Comparison of ENCODE assay signal across 13 cellular contexts in the genomic region with DNA sequence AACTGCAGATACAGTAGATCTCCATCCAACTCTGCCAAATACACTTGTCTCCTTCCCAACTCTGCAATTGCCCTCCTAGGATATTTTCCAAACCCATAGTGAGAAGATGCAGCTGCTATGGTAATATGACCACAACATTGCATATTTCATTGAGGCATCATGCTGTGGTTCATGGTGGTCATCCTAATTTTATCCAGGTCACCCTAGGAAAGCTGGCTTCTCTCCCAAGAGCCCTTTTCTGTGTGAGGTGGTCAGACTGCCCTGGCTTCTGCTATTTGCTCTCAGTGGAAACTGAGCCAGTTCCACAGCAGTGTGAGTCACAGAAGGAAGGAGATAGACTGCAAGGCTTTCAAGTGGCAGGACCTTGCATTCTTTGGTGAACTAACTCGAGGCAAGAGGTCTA. TPM values are rescaled to one million over a fixed set of nuclear protein-coding genes. Genes with fewer than 3 reads are reported as not detected.
DNase-seq lines count a peak whose midpoint lies in the region; ATAC-seq, FAIRE-seq and TF ChIP-seq lines count a peak whose summit lies in the region.
"Had no signal": no experiment of that assay in that cellular context is flagged by ENCODE, and none has a peak within 500 bp of the region (broad histone marks: within the 10 kb centered on the region; RNA-seq: fewer than 3 reads in every experiment).

No MANE protein-coding gene starts in this region.

- H3K27ac Mint-ChIP-seq in activated naive CD4-positive, alpha-beta T cell treated with anti-CD3 and anti-CD28 coated beads for 36 hours, result no peak overlapping the region
- H3K27ac Mint-ChIP-seq: T-helper 2 cell treated with Interferon-gamma antibody and Interleukin-4, amounts not matched to agents 5 μg/mL and 100 μg/mL, for 36 hours had no signal

- peak; percentile 73 for ATAC-seq in sciatic nerve
- no peak for ATAC-seq in GM21381 (IDR thresholded peaks at IDR 0.05; ENCODE audit: unreplicated experiment)

- H3K9me3 Mint-ChIP-seq in activated naive CD4-positive, alpha-beta T cell treated with anti-CD3 and anti-CD28 coated beads for 36 hours, result no peaks in the 10 kb centered on the region
- H3K9me3 Mint-ChIP-seq: T-helper 2 cell treated with Interferon-gamma antibody and Interleukin-4, amounts not matched to agents 5 μg/mL and 100 μg/mL, for 36 hours had no signal

- no peak for TF ChIP-seq CTCF in fibroblast of mammary gland (conservative IDR thresholded peaks at IDR 0.05; ENCODE audit: control insufficient read depth, insufficient read depth, low read depth, low read length)

- no peak overlapping the region for H3K4me3 Mint-ChIP-seq in activated naive CD4-positive, alpha-beta T cell treated with anti-CD3 and anti-CD28 coated beads for 36 hours
- H3K4me3 Mint-ChIP-seq: T-helper 2 cell treated with Interferon-gamma antibody and Interleukin-4, amounts not matched to agents 5 μg/mL and 100 μg/mL, for 36 hours had no signal

- peaks cover 13% of the 10 kb centered on the region for H3K4me1 Mint-ChIP-seq in activated naive CD4-positive, alpha-beta T cell treated with anti-CD3 and anti-CD28 coated beads for 36 hours (ENCODE audit: low read depth)

- H3K4me3 ChIP-seq in fibroblast of mammary gland (ENCODE audit: control insufficient read depth, low read depth, low read length), result no peak overlapping the region

- DNase-seq in ELR (ENCODE audit: low read depth) (peak; percentile 87), RPMI7951 (ENCODE audit: low read depth) (peak; percentile 99), fibroblast of mammary gland (ENCODE audit: low read depth) (peak; percentile 97), sciatic nerve (ENCODE audit: low spot score) (no peak), NOMO-1 (lab: John Stamatoyannopoulos, UW; ENCODE audit: unreplicated experiment in 2 of 2) (no peak), GM19239 (ENCODE audit: insufficient read length, low spot score) (no peak)
- no peak for DNase-seq in activated naive CD4-positive, alpha-beta T cell treated with anti-CD3 and anti-CD28 coated beads for 36 hours
- DNase-seq: kidney glomerular epithelial cell; NCI-H526 treated with DMSO at 0.1 percent for 48 hours; stimulated activated naive CD4-positive, alpha-beta T cell had no signal

- peaks cover 2% of the 10 kb centered on the region for H3K27me3 Mint-ChIP-seq in activated naive CD4-positive, alpha-beta T cell treated with anti-CD3 and anti-CD28 coated beads for 36 hours (ENCODE audit: low read depth)

- H3K36me3 Mint-ChIP-seq in activated naive CD4-positive, alpha-beta T cell treated with anti-CD3 and anti-CD28 coated beads for 36 hours (ENCODE audit: low read depth), result peaks cover 10% of the 10 kb centered on the region

- CTCF ChIA-PET in activated naive CD4-positive, alpha-beta T cell treated with anti-CD3 and anti-CD28 coated beads for 36 hours (lab: Charles Lee), result interaction anchor here (0.7 kb wide), 1 partner anchor 14 kb away, joined by 3 read pairs; no protein-coding TSS in a partner anchor

- no peak for FAIRE-seq in GM19239 (lab: Jason Lieb, UNC)
- FAIRE-seq: G401.6 had no signal

- intact Hi-C loops in sciatic nerve (cut with DNase I), result no loop called here
- intact Hi-C loops in activated naive CD4-positive, alpha-beta T cell treated with anti-CD3 and anti-CD28 coated beads for 36 hours (cut with micrococcal nuclease), result no loop called here

RNA-seq across cellular contexts. Expression of a gene that starts 5.5 kb away (rescaled TPM):
- total RNA-seq in RPMI7951 (2014; rRNA removed; shearing (Covaris generic)), result 8.4 and 9.5 TPM in 2 replicates
- total RNA-seq in sciatic nerve, result 61.6 TPM
- total RNA-seq in activated naive CD4-positive, alpha-beta T cell treated with anti-CD3 and anti-CD28 coated beads for 36 hours, result 1 to 10 TPM; 2.6 to 3.1 TPM

Comparison
In these comparisons a context has a peak if more than half of its experiments do, and no peak if none do; other contexts are left out.
1. DNase-seq: peak in ELR (single experiment), RPMI7951 (single experiment) and fibroblast of mammary gland (single experiment); none in sciatic nerve (single experiment), NOMO-1 (0 of 2), activated naive CD4-positive, alpha-beta T cell treated with anti-CD3 and anti-CD28 coated beads for 36 hours (single experiment) and GM19239 (single experiment).